Comparison of ENCODE assay signal across 1 cellular context in genomic region chr19:8001995-8002849, GRCh38.
TF ChIP-seq lines count a peak whose summit lies in the region.

No MANE protein-coding gene starts in this region.

TF ChIP-seq in HepG2, 621 proteins besides CTCF, POLR2A, EP300 and RAD21 (continued from another document and continues in another):
- TF ChIP-seq RARA (CRISPR knock-in tag; IDR thresholded peaks at IDR 0.05) (peak; percentile 3; the same call in 1 of the 2 replicates), ZNF33A (CRISPR knock-in tag; IDR thresholded peaks at IDR 0.05; ENCODE audit: borderline replicate concordance) (no peak), ZSCAN5A (CRISPR knock-in tag; IDR thresholded peaks at IDR 0.05; ENCODE audit: borderline replicate concordance) (no peak), KDM5B (CRISPR knock-in tag; IDR thresholded peaks at IDR 0.05; ENCODE audit: borderline replicate concordance) (peak; percentile 68; the same call in 1 of the 2 replicates), TEAD2 (CRISPR knock-in tag; IDR thresholded peaks at IDR 0.05) (no peak), ZNF724P (CRISPR knock-in tag; IDR thresholded peaks at IDR 0.05; ENCODE audit: borderline replicate concordance) (no peak), SUZ12 (IDR thresholded peaks at IDR 0.05; ENCODE audit: low read depth, low read length) (no peak), PREB (CRISPR knock-in tag; IDR thresholded peaks at IDR 0.05) (no peak), ZNF549 (CRISPR knock-in tag; IDR thresholded peaks at IDR 0.05) (no peak), PRDM15 (CRISPR knock-in tag; IDR thresholded peaks at IDR 0.05) (no peak), ZNF607 (CRISPR knock-in tag; IDR thresholded peaks at IDR 0.05; ENCODE audit: borderline replicate concordance) (no peak), KDM2A (CRISPR knock-in tag; IDR thresholded peaks at IDR 0.05; ENCODE audit: borderline replicate concordance, low read depth) (peak; percentile 63), ZHX2 (IDR thresholded peaks at IDR 0.05; ENCODE audit: low read depth) (no peak), ZHX2 (CRISPR knock-in tag; IDR thresholded peaks at IDR 0.05; ENCODE audit: borderline replicate concordance) (no peak), BRD4 (CRISPR knock-in tag; IDR thresholded peaks at IDR 0.05) (no peak), ZNF543 (CRISPR knock-in tag; IDR thresholded peaks at IDR 0.05) (no peak), CHD4 (IDR thresholded peaks at IDR 0.05; ENCODE audit: borderline replicate concordance, low read length) (no peak), ZNF652 (CRISPR knock-in tag; IDR thresholded peaks at IDR 0.05; ENCODE audit: borderline replicate concordance, low read depth) (no peak), KDM1A (CRISPR knock-in tag; IDR thresholded peaks at IDR 0.05) (no peak), FOXC1 (CRISPR knock-in tag; IDR thresholded peaks at IDR 0.05; ENCODE audit: borderline replicate concordance) (no peak), ZNF746 (CRISPR knock-in tag; IDR thresholded peaks at IDR 0.05) (no peak), ZNF776 (CRISPR knock-in tag; IDR thresholded peaks at IDR 0.05) (no peak), WIZ (CRISPR knock-in tag; IDR thresholded peaks at IDR 0.05) (no peak), TBX3 (IDR thresholded peaks at IDR 0.05; ENCODE audit: borderline replicate concordance) (no peak), SP140L (CRISPR knock-in tag; IDR thresholded peaks at IDR 0.05; ENCODE audit: borderline replicate concordance) (no peak), MAFF (IDR thresholded peaks at IDR 0.05; ENCODE audit: low read depth, low read length) (no peak), CBX2 (IDR thresholded peaks at IDR 0.05; ENCODE audit: low read depth, low read length) (no peak), CBX2 (CRISPR knock-in tag; IDR thresholded peaks at IDR 0.05; ENCODE audit: low read depth) (no peak), TFE3 (CRISPR knock-in tag; IDR thresholded peaks at IDR 0.05) (no peak), ZBTB44 (CRISPR knock-in tag; IDR thresholded peaks at IDR 0.05) (no peak), FOXA3 (CRISPR knock-in tag; IDR thresholded peaks at IDR 0.05) (no peak), RELA (CRISPR knock-in tag; IDR thresholded peaks at IDR 0.05) (no peak), TOPORS (CRISPR knock-in tag; IDR thresholded peaks at IDR 0.05) (no peak), ATF2 (CRISPR knock-in tag; IDR thresholded peaks at IDR 0.05) (no peak), ZMAT3 (CRISPR knock-in tag; conservative IDR thresholded peaks at IDR 0.05) (no peak), ZNF280B (CRISPR knock-in tag; IDR thresholded peaks at IDR 0.05; ENCODE audit: borderline replicate concordance) (no peak), CHCHD3 (CRISPR knock-in tag; IDR thresholded peaks at IDR 0.05) (no peak), HCFC1 (IDR thresholded peaks at IDR 0.05; ENCODE audit: low read depth, low read length) (no peak), JDP2 (CRISPR knock-in tag; IDR thresholded peaks at IDR 0.05; ENCODE audit: borderline replicate concordance) (no peak), ZNF597 (CRISPR knock-in tag; IDR thresholded peaks at IDR 0.05) (no peak), YEATS4 (CRISPR knock-in tag; IDR thresholded peaks at IDR 0.05; ENCODE audit: borderline replicate concordance) (no peak), ZNF530 (CRISPR knock-in tag; IDR thresholded peaks at IDR 0.05; ENCODE audit: low read depth) (no peak), CCAR2 (optimal IDR thresholded peaks at IDR 0.05; ENCODE audit: low read depth, low read length) (no peak), MAX (IDR thresholded peaks at IDR 0.05) (peak; percentile 75), ZNF589 (CRISPR knock-in tag; conservative IDR thresholded peaks at IDR 0.05) (no peak)
